ENCODE assay signal across 19 cellular contexts in the genomic region with DNA sequence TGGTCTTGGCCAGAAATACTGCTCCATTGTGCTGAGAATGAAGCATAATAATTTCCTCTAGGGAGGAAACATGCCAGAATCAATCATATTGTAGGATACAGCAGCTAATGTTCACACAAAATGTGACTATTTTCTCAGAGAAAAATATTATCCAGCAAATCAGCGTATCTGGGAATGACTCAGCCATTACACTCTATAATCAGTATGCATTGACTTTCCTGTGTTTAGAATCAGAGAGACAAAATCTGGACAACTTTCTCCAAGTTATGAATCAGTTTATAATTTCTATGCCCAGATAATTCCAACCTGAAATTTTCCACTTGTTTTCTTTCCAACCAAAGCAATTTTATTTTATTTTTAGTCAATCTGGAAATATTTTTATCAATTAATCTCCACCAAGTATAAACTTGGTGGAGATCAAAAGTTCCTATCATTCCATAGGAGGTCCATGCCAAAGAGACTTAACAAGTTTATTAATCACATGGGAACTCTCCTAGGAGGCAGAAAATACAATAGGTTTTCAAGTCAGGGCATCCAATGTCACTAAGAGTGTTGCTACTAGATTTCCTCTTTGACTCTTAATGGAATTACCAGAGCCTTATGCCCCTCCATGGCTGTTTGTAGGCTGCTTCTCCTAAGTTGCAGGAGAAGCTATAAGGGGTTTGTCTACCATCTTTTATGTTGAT. TPM values are rescaled to one million over a fixed set of nuclear protein-coding genes. Genes with fewer than 3 reads are reported as not detected.
DNase-seq lines count a peak whose midpoint lies in the region; ATAC-seq, FAIRE-seq and TF ChIP-seq lines count a peak whose summit lies in the region.
"Had no signal": no experiment of that assay in that cellular context is flagged by ENCODE, and none has a peak within 500 bp of the region (broad histone marks: within the 10 kb centered on the region; RNA-seq: fewer than 3 reads in every experiment).

No MANE protein-coding gene starts in this region.

- peak; percentile 15 for FAIRE-seq in H54 (lab: Jason Lieb, UNC)
- FAIRE-seq: GM12892, H1 had no signal

- ATAC-seq in left ventricle myocardium superior: no peak
- ATAC-seq in GM18873 (IDR thresholded peaks at IDR 0.05; ENCODE audit: low FRiP score, unreplicated experiment): no peak

- TF ChIP-seq CTCF in astrocyte of the spinal cord (IDR thresholded peaks at IDR 0.05; ENCODE audit: low read depth, low read length): no peak
- TF ChIP-seq CTCF in fibroblast of the aortic adventitia (IDR thresholded peaks at IDR 0.05; ENCODE audit: insufficient read depth, low read length): no peak

- in situ Hi-C loops in astrocyte of the spinal cord (cut with HindIII; ENCODE audit: low sequenced_read_pairs): no loop called here

- intact Hi-C loops in left ventricle myocardium superior (cut with micrococcal nuclease): loop anchor here (10.0 kb wide), 1 partner anchor 475 kb away; no protein-coding TSS in a partner anchor

- H3K27ac ChIP-seq in ACC112 (ENCODE audit: low read depth, low read length): peak overlapping the region; percentile 46
- H3K27ac ChIP-seq: 22Rv1, SJSA1 had no signal

- peak overlapping the region; percentile 39 for H2AFZ ChIP-seq in ACC112 (ENCODE audit: low read length, unreplicated experiment)

- no peaks in the 10 kb centered on the region for H3K79me2 ChIP-seq in ACC112 (ENCODE audit: control insufficient read depth, insufficient read depth, low read length, unreplicated experiment)

- H3K36me3 ChIP-seq in ACC112 (ENCODE audit: insufficient read depth, low read length): peaks cover 3% of the 10 kb centered on the region; the same call in 1 of the 2 replicates
- H3K36me3 ChIP-seq: SJSA1 had no signal

- peaks cover 21% of the 10 kb centered on the region for H3K4me1 ChIP-seq in ACC112 (ENCODE audit: control insufficient read depth, insufficient read depth, low read length, unreplicated experiment)

- no peaks in the 10 kb centered on the region for H3K27me3 ChIP-seq in ACC112 (ENCODE audit: insufficient read depth, low read length)
- H3K27me3 ChIP-seq: SJSA1 had no signal

- TF ChIP-seq POLR2A in H54 (IDR thresholded peaks at IDR 0.05; ENCODE audit: low read depth, low read length): no peak

- no peak overlapping the region for H3K4me3 ChIP-seq in ACC112 (ENCODE audit: low read depth, low read length)
- H3K4me3 ChIP-seq in astrocyte of the spinal cord (ENCODE audit: low read depth, low read length): no peak overlapping the region
- H3K4me3 ChIP-seq in fibroblast of the aortic adventitia (ENCODE audit: low read depth, low read length): no peak overlapping the region
- H3K4me3 ChIP-seq: SJSA1 had no signal

- no peak for DNase-seq in H54 (ENCODE audit: insufficient read length, low spot score)
- DNase-seq in astrocyte of the spinal cord (ENCODE audit: low read depth, low spot score): peak; percentile 63
- peak; percentile 93 for DNase-seq in fibroblast of the aortic adventitia (ENCODE audit: low read depth)
- DNase-seq in GM19238 (ENCODE audit: insufficient read length, low spot score): no peak
- DNase-seq in left ventricle myocardium superior: no peak
- no peak for DNase-seq in stimulated activated CD4-positive, alpha-beta T cell treated with anti-CD3 and anti-CD28 coated beads, Interleukin-15, amount 100 ng/mL, for 24 hours
- DNase-seq: COR-L47, DMS153, NCI-H1436, NCI-H2081, NCI-H524 treated with DMSO at 0.1 percent for 48 hours, OCI-M1 had no signal

RNA-seq across cellular contexts. Expression of a gene that starts 36.4 kb away (rescaled TPM):
- total RNA-seq in fibroblast of the aortic adventitia (ENCODE audit: low replicate concordance) (0.25 and 4.5 TPM in 2 replicates), left ventricle myocardium superior (0.12 TPM)
- total RNA-seq: H1, LHCN-M2 had no signal

Comparison
In these comparisons a context has a peak if more than half of its experiments do, and no peak if none do; other contexts are left out.
1. DNase-seq: peak in astrocyte of the spinal cord (single experiment) and fibroblast of the aortic adventitia (single experiment); none in H54 (single experiment), GM19238 (single experiment), left ventricle myocardium superior (single experiment) and stimulated activated CD4-positive, alpha-beta T cell treated with anti-CD3 and anti-CD28 coated beads, Interleukin-15, amount 100 ng/mL, for 24 hours (single experiment).